22 cellular contexts compared by ENCODE assay signal in the genomic region with DNA sequence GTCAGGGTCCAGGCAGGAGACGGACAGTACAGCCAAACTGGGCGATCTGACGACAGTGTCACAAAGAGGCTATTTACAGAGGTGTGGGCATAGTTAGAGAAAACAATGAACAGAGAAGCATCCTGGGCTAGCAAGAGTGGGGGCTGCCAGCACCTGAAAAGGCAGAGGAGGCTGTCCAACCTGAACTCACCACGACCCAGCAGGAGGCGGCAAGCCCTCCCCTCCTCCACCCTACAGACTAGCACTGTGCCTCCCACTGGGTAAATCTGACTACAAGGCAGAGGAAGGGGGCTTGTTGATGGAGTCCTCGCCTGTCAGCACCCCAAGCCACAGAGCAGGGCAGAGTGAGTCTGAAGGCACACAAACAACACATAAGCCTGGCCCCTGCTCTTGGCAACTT.
"Had no signal": no experiment of that assay in that cellular context is flagged by ENCODE, and none has a peak within 500 bp of the region (broad histone marks: within the 10 kb centered on the region; RNA-seq: fewer than 3 reads in every experiment).

No MANE protein-coding gene starts in this region.

- H3K9me3 ChIP-seq: adrenal gland, colonic mucosa, esophagus squamous epithelium, gastrocnemius medialis, mucosa of descending colon, thoracic aorta, upper lobe of left lung had no signal

- H3K4me3 ChIP-seq: adrenal gland, colonic mucosa, dorsolateral prefrontal cortex, esophagus squamous epithelium, gastrocnemius medialis, mucosa of descending colon, thoracic aorta, upper lobe of left lung had no signal

- H3K4me1 ChIP-seq: adrenal gland, esophagus squamous epithelium, gastrocnemius medialis, upper lobe of left lung had no signal

- DNase-seq: activated CD4-positive, alpha-beta T cell treated with anti-CD3 and anti-CD28 coated beads for 4 hours; activated CD4-positive, alpha-beta T cell treated with anti-CD3 and anti-CD28 coated beads, Interleukin-2, amount 50 U/mL, for 48 hours; activated CD4-positive, CD25-positive, alpha-beta regulatory T cell; activated CD8-positive, alpha-beta memory T cell treated with anti-CD3 and anti-CD28 coated beads, Interleukin-2, amount 50 U/mL, for 48 hours; activated naive CD4-positive, alpha-beta T cell; activated T-cell treated with anti-CD3 and anti-CD28 coated beads, Interleukin-2, amount 50 U/mL, for 4 hours; adrenal gland; colonic mucosa; dorsolateral prefrontal cortex; esophagus squamous epithelium; gastrocnemius medialis; hippocampal formation; left cardiac atrium; mesenchymal stem cell; mucosa of descending colon; stimulated activated CD4-positive, alpha-beta T cell treated with anti-CD3 and anti-CD28 coated beads, Interleukin-2, amount 100 ng/mL, for 48 hours; stimulated activated CD8-positive, alpha-beta memory T cell treated with anti-CD3 and anti-CD28 coated beads, Interleukin-4, amount 100 ng/mL, for 48 hours; stimulated activated naive CD4-positive, alpha-beta T cell treated with Interleukin-2 at 50 U/mL for 16 hours; upper lobe of left lung had no signal

- FAIRE-seq: astrocyte, islet of Langerhans had no signal

- H3K36me3 ChIP-seq: adrenal gland, colonic mucosa, esophagus squamous epithelium, gastrocnemius medialis, thoracic aorta, upper lobe of left lung had no signal

- H3K27ac ChIP-seq: adrenal gland, colonic mucosa, dorsolateral prefrontal cortex, esophagus squamous epithelium, gastrocnemius medialis, thoracic aorta, upper lobe of left lung had no signal

- ATAC-seq: activated T-cell treated with anti-CD3 and anti-CD28 coated beads, Interleukin-2, amount 50 U/mL, for 4 hours; gastrocnemius medialis; left cardiac atrium; mucosa of descending colon had no signal

- H3K27me3 ChIP-seq: adrenal gland, colonic mucosa, gastrocnemius medialis, upper lobe of left lung had no signal
